1 cellular context compared by ENCODE assay signal in genomic region chr12:120528861-120529525, GRCh38.
TF ChIP-seq lines count a peak whose summit lies in the region.

Gene COQ5 (minus strand): TSS chr12:120529158. CDS start chr12:120529141, 17 bp downstream.

TF ChIP-seq in K562, 482 proteins besides CTCF, POLR2A, EP300 and RAD21 (continued from another document and continues in another):
- TF ChIP-seq CUX1 (CRISPR knock-in tag; IDR thresholded peaks at IDR 0.05) (no peak), RERE (CRISPR knock-in tag; IDR thresholded peaks at IDR 0.05; ENCODE audit: borderline replicate concordance) (no peak), ATF4 (CRISPR knock-in tag; IDR thresholded peaks at IDR 0.05) (peak; percentile 90), WHSC1 (IDR thresholded peaks at IDR 0.05; ENCODE audit: low read length) (no peak), POU5F1 (IDR thresholded peaks at IDR 0.05; ENCODE audit: borderline replicate concordance, low read depth, low read length, partially characterized antibody) (peak; percentile 67), TCF7 (IDR thresholded peaks at IDR 0.05; ENCODE audit: borderline replicate concordance) (0 out of 2 replicates have a peak, but pooled peaks have one; percentile 49), ATF6 (CRISPR knock-in tag; IDR thresholded peaks at IDR 0.05) (peak; percentile 20; the same call in 1 of the 2 replicates), HES1 (IDR thresholded peaks at IDR 0.05; ENCODE audit: low read depth) (no peak), CHCHD3 (CRISPR knock-in tag; IDR thresholded peaks at IDR 0.05) (no peak), CREB3L1 (IDR thresholded peaks at IDR 0.05; ENCODE audit: borderline replicate concordance, low read depth) (0 out of 2 replicates have a peak, but pooled peaks have one; percentile 57), MBD2 (IDR thresholded peaks at IDR 0.05; ENCODE audit: borderline replicate concordance, low read depth) (peak; percentile 53; the same call in 1 of the 2 replicates), HCFC1 (IDR thresholded peaks at IDR 0.05; ENCODE audit: low read depth, low read length) (peak; percentile 71), ZFX (CRISPR knock-in tag; IDR thresholded peaks at IDR 0.05) (peak; percentile 77), CHD7 (IDR thresholded peaks at IDR 0.05; ENCODE audit: low read depth, low read length) (no peak), BCOR (IDR thresholded peaks at IDR 0.05) (no peak), ETV1 (tag; conservative IDR thresholded peaks at IDR 0.05; ENCODE audit: low read depth) (peak; percentile 54), MTA2 (IDR thresholded peaks at IDR 0.05; ENCODE audit: low read depth) (0 out of 2 replicates have a peak, but pooled peaks have one; percentile 33), ZBTB1 (CRISPR knock-in tag; IDR thresholded peaks at IDR 0.05; ENCODE audit: borderline replicate concordance, low read depth) (peak; percentile 53; the same call in 1 of the 2 replicates), KAT7 (CRISPR knock-in tag; IDR thresholded peaks at IDR 0.05; ENCODE audit: borderline replicate concordance) (peak; percentile 92; the same call in 1 of the 2 replicates), POLR2H (tag; IDR thresholded peaks at IDR 0.05; ENCODE audit: low read depth) (peak; percentile 87), GTF2F1 (IDR thresholded peaks at IDR 0.05; ENCODE audit: low read depth, low read length) (peak; percentile 76; the same call in 1 of the 2 replicates), TBP (optimal IDR thresholded peaks at IDR 0.05; ENCODE audit: low read depth, low read length) (peak; percentile 94)
